Comparison of ENCODE assay signal across 14 cellular contexts in the genomic region with DNA sequence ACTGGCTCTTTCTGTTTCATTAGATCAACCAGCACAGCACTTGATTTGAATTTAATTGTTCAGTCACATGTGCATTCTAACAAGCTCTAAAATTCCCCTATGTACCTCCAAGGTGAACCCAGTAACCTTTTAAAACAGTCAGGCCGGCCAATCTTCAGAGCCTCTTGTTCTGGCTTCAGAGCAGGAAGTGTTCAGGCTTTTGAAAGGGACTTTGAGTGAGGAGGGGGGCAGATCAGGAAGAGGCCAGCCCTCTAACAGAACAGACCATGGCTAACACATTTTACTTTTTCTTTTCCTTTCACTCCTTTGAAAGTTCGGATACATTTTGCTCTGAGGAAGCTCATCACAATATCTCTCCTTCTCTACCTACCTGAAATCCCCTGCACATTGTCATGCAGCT.
A peak's percentile ranks its signal among the peaks of the same experiment; 100 is the strongest.
DNase-seq lines count a peak whose midpoint lies in the region; ATAC-seq lines count a peak whose summit lies in the region.
"Had no signal": no experiment of that assay in that cellular context is flagged by ENCODE, and none has a peak within 500 bp of the region (broad histone marks: within the 10 kb centered on the region; RNA-seq: fewer than 3 reads in every experiment).

No MANE protein-coding gene starts in this region.

- H4K8ac ChIP-seq in mesendoderm (ENCODE audit: low read depth, low read length): no peak overlapping the region

- no peak overlapping the region for H3K27ac ChIP-seq in mesendoderm (ENCODE audit: low read depth, low read length)

- no peak for DNase-seq in stimulated activated naive CD8-positive, alpha-beta T cell treated with anti-CD3 and anti-CD28 coated beads, Interleukin-15, amount 100 ng/mL, for 72 hours
- no peak for DNase-seq in stimulated activated naive CD8-positive, alpha-beta T cell treated with anti-CD3 and anti-CD28 coated beads, Interleukin-15, Interleukin-2, amounts not matched to agents 100 U/mL and 50 U/mL, for 24 hours
- DNase-seq in OCI-M1 (lab: John Stamatoyannopoulos, UW) (peak; percentile 24), mesendoderm (peak; percentile 40), retina (peak; percentile 17), HuH-7 (ENCODE audit: low spot score) (no peak), hypothalamus (lab: John Stamatoyannopoulos, UW) (no peak)
- DNase-seq in T-helper 2 cell treated with Interferon-gamma antibody and Interleukin-4, amounts not matched to agents 5 μg/mL and 100 μg/mL, for 36 hours (ENCODE audit: low spot score): no peak
- DNase-seq: C1 segment of cervical spinal cord, COR-L47, NCI-H1105, NCI-H187 treated with DMSO at 0.1 percent for 48 hours, NCI-H2171, SHP77 treated with DMSO at 0.1 percent for 48 hours had no signal

- H3K4me1 Mint-ChIP-seq in stimulated activated naive CD8-positive, alpha-beta T cell treated with anti-CD3 and anti-CD28 coated beads, Interleukin-15, amount 100 ng/mL, for 72 hours: peaks cover 9% of the 10 kb centered on the region
- no peaks in the 10 kb centered on the region for H3K4me1 Mint-ChIP-seq in T-helper 2 cell treated with Interferon-gamma antibody and Interleukin-4, amounts not matched to agents 5 μg/mL and 100 μg/mL, for 36 hours (ENCODE audit: low read depth)

- no peak overlapping the region for H2BK120ac ChIP-seq in mesendoderm (ENCODE audit: low read depth, low read length)

- WGBS in mesendoderm (ENCODE audit: extremely low coverage, insufficient coverage, low lambda C conversion rate): no CpG with 5 or more reads among the region's 2 CpGs

- H3K36me3 ChIP-seq in mesendoderm (ENCODE audit: control insufficient read depth, insufficient read depth, low read length): no peaks in the 10 kb centered on the region

- H2AK5ac ChIP-seq in mesendoderm (ENCODE audit: low read length): no peak overlapping the region

- H2BK5ac ChIP-seq in mesendoderm (ENCODE audit: low read length): no peak overlapping the region

- no peaks in the 10 kb centered on the region for H3K79me2 ChIP-seq in mesendoderm (ENCODE audit: control insufficient read depth, insufficient read depth, low read length)

- no peak overlapping the region for H3K23ac ChIP-seq in mesendoderm (ENCODE audit: low read length)

- peaks cover 7% of the 10 kb centered on the region for H3K27me3 Mint-ChIP-seq in stimulated activated naive CD8-positive, alpha-beta T cell treated with anti-CD3 and anti-CD28 coated beads, Interleukin-15, amount 100 ng/mL, for 72 hours
- no peaks in the 10 kb centered on the region for H3K27me3 Mint-ChIP-seq in T-helper 2 cell treated with Interferon-gamma antibody and Interleukin-4, amounts not matched to agents 5 μg/mL and 100 μg/mL, for 36 hours (ENCODE audit: low read depth)

- H3K27me3 ChIP-seq in mesendoderm (ENCODE audit: insufficient read depth, low read length, poor library complexity): no peaks in the 10 kb centered on the region

- no peaks in the 10 kb centered on the region for H3K9me3 Mint-ChIP-seq in stimulated activated naive CD8-positive, alpha-beta T cell treated with anti-CD3 and anti-CD28 coated beads, Interleukin-15, amount 100 ng/mL, for 72 hours
- no peaks in the 10 kb centered on the region for H3K9me3 Mint-ChIP-seq in T-helper 2 cell treated with Interferon-gamma antibody and Interleukin-4, amounts not matched to agents 5 μg/mL and 100 μg/mL, for 36 hours

- peak overlapping the region; percentile 35 to 75 for H3K27ac Mint-ChIP-seq in stimulated activated naive CD8-positive, alpha-beta T cell treated with anti-CD3 and anti-CD28 coated beads, Interleukin-15, amount 100 ng/mL, for 72 hours
- H3K27ac Mint-ChIP-seq in T-helper 2 cell treated with Interferon-gamma antibody and Interleukin-4, amounts not matched to agents 5 μg/mL and 100 μg/mL, for 36 hours: no peak overlapping the region

- peak overlapping the region; percentile 39 for H3K18ac ChIP-seq in mesendoderm (ENCODE audit: low read length)

- H3K4me3 Mint-ChIP-seq in stimulated activated naive CD8-positive, alpha-beta T cell treated with anti-CD3 and anti-CD28 coated beads, Interleukin-15, amount 100 ng/mL, for 72 hours: no peak overlapping the region
- no peak overlapping the region for H3K4me3 Mint-ChIP-seq in T-helper 2 cell treated with Interferon-gamma antibody and Interleukin-4, amounts not matched to agents 5 μg/mL and 100 μg/mL, for 36 hours

- H3K56ac ChIP-seq in mesendoderm (ENCODE audit: low read length): no peak overlapping the region

- H3K4me1 ChIP-seq in mesendoderm (ENCODE audit: control insufficient read depth, low read depth, low read length): peaks cover 8% of the 10 kb centered on the region

- no peak for ATAC-seq in stimulated activated naive CD8-positive, alpha-beta T cell treated with anti-CD3 and anti-CD28 coated beads, Interleukin-15, amount 100 ng/mL, for 72 hours
- ATAC-seq in stimulated activated naive CD8-positive, alpha-beta T cell treated with anti-CD3 and anti-CD28 coated beads, Interleukin-15, Interleukin-2, amounts not matched to agents 100 U/mL and 50 U/mL, for 24 hours: no peak

- no peak overlapping the region for H2BK15ac ChIP-seq in mesendoderm (replicated peaks; ENCODE audit: low read depth)

- H4K5ac ChIP-seq in mesendoderm (ENCODE audit: low read length): no peak overlapping the region

- no peak overlapping the region for H3K4me3 ChIP-seq in mesendoderm (ENCODE audit: low read length)

- no peak overlapping the region for H3K4ac ChIP-seq in mesendoderm (ENCODE audit: low read depth, low read length)

- H3K36me3 Mint-ChIP-seq in T-helper 2 cell treated with Interferon-gamma antibody and Interleukin-4, amounts not matched to agents 5 μg/mL and 100 μg/mL, for 36 hours (ENCODE audit: low read depth): no peaks in the 10 kb centered on the region

- H3K9ac ChIP-seq in mesendoderm (ENCODE audit: low read length): no peak overlapping the region

- no peaks in the 10 kb centered on the region for H3K79me1 ChIP-seq in mesendoderm (ENCODE audit: low read length)

- H3K4me2 ChIP-seq in mesendoderm (ENCODE audit: low read length): no peak overlapping the region

Comparison
In these comparisons a context has a peak if more than half of its experiments do, and no peak if none do; other contexts are left out.
1. DNase-seq: peak in OCI-M1 (single experiment), mesendoderm (single experiment) and retina (single experiment); none in stimulated activated naive CD8-positive, alpha-beta T cell treated with anti-CD3 and anti-CD28 coated beads, Interleukin-15, amount 100 ng/mL, for 72 hours (0 of 2), stimulated activated naive CD8-positive, alpha-beta T cell treated with anti-CD3 and anti-CD28 coated beads, Interleukin-15, Interleukin-2, amounts not matched to agents 100 U/mL and 50 U/mL, for 24 hours (single experiment), T-helper 2 cell treated with Interferon-gamma antibody and Interleukin-4, amounts not matched to agents 5 μg/mL and 100 μg/mL, for 36 hours (single experiment), HuH-7 (single experiment) and hypothalamus (0 of 51).